Comparison of ENCODE assay signal across 7 cellular contexts in genomic region chr16:15515992-15516391, GRCh38.
"Had no signal": no experiment of that assay in that cellular context is flagged by ENCODE, and none has a peak within 500 bp of the region (broad histone marks: within the 10 kb centered on the region; RNA-seq: fewer than 3 reads in every experiment).

No MANE protein-coding gene starts in this region.

- H3K9me3 ChIP-seq: HAP-1 had no signal

- H3K4me3 Mint-ChIP-seq: IgD-negative memory B cell had no signal

- H3K27me3 Mint-ChIP-seq: IgD-negative memory B cell had no signal

- H2AFZ ChIP-seq: GM23248 had no signal

- H3K4me1 ChIP-seq: HAP-1 had no signal

- H3K9ac ChIP-seq: GM23248 had no signal

- H3K27ac ChIP-seq: GM23248 had no signal

- H3K9me3 Mint-ChIP-seq: IgD-negative memory B cell had no signal

- H3K4me3 ChIP-seq: GM23248, HAP-1 had no signal

- FAIRE-seq: HTR-8/SVneo had no signal

- H3K36me3 ChIP-seq: HAP-1 had no signal

- H3K27ac Mint-ChIP-seq: IgD-negative memory B cell had no signal

- DNase-seq: GM23248, GOT3, H7 had no signal

- ATAC-seq: HCT116 had no signal

- H3K36me3 Mint-ChIP-seq: IgD-negative memory B cell had no signal
